In the genomic region with DNA sequence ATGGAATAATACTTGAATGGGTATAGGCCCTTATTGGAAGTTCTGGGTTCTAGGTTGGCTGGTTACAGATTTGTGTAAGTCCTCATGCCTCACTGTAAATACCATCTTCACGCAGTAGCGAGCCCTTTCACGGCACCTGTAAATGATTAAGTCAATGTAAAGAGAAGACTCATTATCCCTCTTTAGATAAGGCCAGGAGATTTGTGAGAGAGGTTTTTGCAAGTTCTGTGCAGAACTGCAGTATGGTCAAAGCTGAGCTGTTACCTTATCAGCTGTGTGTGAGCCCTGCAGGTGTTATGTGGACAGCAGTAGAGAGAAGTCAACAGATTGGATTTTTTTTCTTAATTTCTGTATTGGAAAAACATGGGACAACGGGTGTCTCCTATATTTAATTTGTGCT, we compare ENCODE assay signal across 17 cellular contexts.
"Had no signal": no experiment of that assay in that cellular context is flagged by ENCODE, and none has a peak within 500 bp of the region (broad histone marks: within the 10 kb centered on the region; RNA-seq: fewer than 3 reads in every experiment).

No MANE protein-coding gene starts in this region.

- H3K4me1 ChIP-seq: ascending aorta, colonic mucosa, right lobe of liver, stomach, vagina had no signal

- H3K27me3 ChIP-seq: ascending aorta, colonic mucosa, ovary, stomach, vagina had no signal

- H3K9me3 ChIP-seq: ascending aorta, colonic mucosa, ovary, right lobe of liver, stomach, vagina had no signal

- H3K9me3 Mint-ChIP-seq: activated naive CD4-positive, alpha-beta T cell treated with anti-CD3 and anti-CD28 coated beads, Interleukin-2, amount 50 U/mL, for 24 hours; central memory CD8-positive, alpha-beta T cell; memory B cell; stimulated activated effector memory CD8-positive, alpha-beta T cell treated with anti-CD3 and anti-CD28 coated beads, Interleukin-12 subunit alpha, Interleukin-12 subunit beta, amount 100 ng/mL, for 72 hours had no signal

- H3K36me3 ChIP-seq: ascending aorta, colonic mucosa, ovary, right lobe of liver, stomach, vagina had no signal

- H3K27me3 Mint-ChIP-seq: activated naive CD4-positive, alpha-beta T cell treated with anti-CD3 and anti-CD28 coated beads, Interleukin-2, amount 50 U/mL, for 24 hours had no signal

- H3K27ac Mint-ChIP-seq: activated naive CD4-positive, alpha-beta T cell treated with anti-CD3 and anti-CD28 coated beads, Interleukin-2, amount 50 U/mL, for 24 hours; memory B cell; stimulated activated effector memory CD8-positive, alpha-beta T cell treated with anti-CD3 and anti-CD28 coated beads, Interleukin-12 subunit alpha, Interleukin-12 subunit beta, amount 100 ng/mL, for 72 hours had no signal

- H3K4me1 Mint-ChIP-seq: activated naive CD4-positive, alpha-beta T cell treated with anti-CD3 and anti-CD28 coated beads, Interleukin-2, amount 50 U/mL, for 24 hours; central memory CD8-positive, alpha-beta T cell; memory B cell; stimulated activated effector memory CD8-positive, alpha-beta T cell treated with anti-CD3 and anti-CD28 coated beads, Interleukin-12 subunit alpha, Interleukin-12 subunit beta, amount 100 ng/mL, for 72 hours had no signal

- H3K4me3 ChIP-seq: ascending aorta, colonic mucosa, ovary, right lobe of liver, smooth muscle cell, stomach, vagina had no signal

- H3K27ac ChIP-seq: ascending aorta, colonic mucosa, ovary, right lobe of liver, stomach, vagina had no signal

- H3K36me3 Mint-ChIP-seq: activated naive CD4-positive, alpha-beta T cell treated with anti-CD3 and anti-CD28 coated beads, Interleukin-2, amount 50 U/mL, for 24 hours; memory B cell; stimulated activated effector memory CD8-positive, alpha-beta T cell treated with anti-CD3 and anti-CD28 coated beads, Interleukin-12 subunit alpha, Interleukin-12 subunit beta, amount 100 ng/mL, for 72 hours had no signal

- H3K4me3 Mint-ChIP-seq: activated naive CD4-positive, alpha-beta T cell treated with anti-CD3 and anti-CD28 coated beads, Interleukin-2, amount 50 U/mL, for 24 hours; central memory CD8-positive, alpha-beta T cell; memory B cell; naive thymus-derived CD4-positive, alpha-beta T cell; stimulated activated effector memory CD8-positive, alpha-beta T cell treated with anti-CD3 and anti-CD28 coated beads, Interleukin-12 subunit alpha, Interleukin-12 subunit beta, amount 100 ng/mL, for 72 hours had no signal

- H3K4me2 ChIP-seq: smooth muscle cell had no signal

- DNase-seq: activated CD4-positive, alpha-beta T cell treated with anti-CD3 and anti-CD28 coated beads, Interleukin-2, amount 50 U/mL, for 48 hours; activated gamma-delta T cell; colonic mucosa; head of caudate nucleus; naive thymus-derived CD4-positive, alpha-beta T cell; ovary; right lobe of liver; stimulated activated CD4-positive, alpha-beta T cell treated with anti-CD3 and anti-CD28 coated beads, Interleukin-4, amount 100 ng/mL, for 1 hour; stomach; trophoblast cell had no signal
